Comparison of ENCODE assay signal across 12 cellular contexts in genomic region chr11:76653674-76654309, GRCh38. TPM values are rescaled to one million over a fixed set of nuclear protein-coding genes. Genes with fewer than 3 reads are reported as not detected.
DNase-seq lines count a peak whose midpoint lies in the region; ATAC-seq, FAIRE-seq and TF ChIP-seq lines count a peak whose summit lies in the region.
"Had no signal": no experiment of that assay in that cellular context is flagged by ENCODE, and none has a peak within 500 bp of the region (broad histone marks: within the 10 kb centered on the region; RNA-seq: fewer than 3 reads in every experiment).

No MANE protein-coding gene starts in this region.

- no peaks in the 10 kb centered on the region for H3K36me3 ChIP-seq in SJSA1
- H3K36me3 ChIP-seq in osteoblast (ENCODE audit: insufficient read depth, low read length), result peaks cover 17% of the 10 kb centered on the region
- H3K36me3 ChIP-seq in small intestine (ENCODE audit: control insufficient read depth in 2 of 2, insufficient read depth in 2 of 2, low read length in 2 of 2), result no peaks in the 10 kb centered on the region

- no peak for ATAC-seq in GM18498 (IDR thresholded peaks at IDR 0.05; ENCODE audit: unreplicated experiment)
- ATAC-seq: foreskin keratinocyte had no signal

- CTCF ChIA-PET in AG04450 (lab: Charles Lee), result no interaction called here

- H3K4me2 ChIP-seq in osteoblast (ENCODE audit: insufficient read depth, low read length), result no peak overlapping the region

- no peak overlapping the region for H2AFZ ChIP-seq in osteoblast (ENCODE audit: low read length)

- H3K4me3 ChIP-seq in AG04450 (ENCODE audit: low read depth, low read length) (no peak overlapping the region), SJSA1 (no peak overlapping the region), foreskin fibroblast (ENCODE audit: low read depth in 1 of 2, low read length in 2 of 2) (no peak overlapping the region), osteoblast (ENCODE audit: insufficient read depth, low read length) (no peak overlapping the region), small intestine (ENCODE audit: low read depth in 1 of 2, low read length in 2 of 2) (no peak overlapping the region)

- H3K27me3 ChIP-seq in AG04450 (ENCODE audit: control insufficient read depth, insufficient read depth, low read length), result peaks cover 3% of the 10 kb centered on the region
- H3K27me3 ChIP-seq in SJSA1 (replicated peaks), result no peaks in the 10 kb centered on the region
- H3K27me3 ChIP-seq in osteoblast (ENCODE audit: insufficient read depth, low read length), result peaks cover 9% of the 10 kb centered on the region
- H3K27me3 ChIP-seq in small intestine (ENCODE audit: control insufficient read depth in 2 of 2, insufficient read depth in 2 of 2, low read length in 2 of 2), result no peaks in the 10 kb centered on the region

- no peaks in the 10 kb centered on the region for H3K79me2 ChIP-seq in osteoblast (ENCODE audit: insufficient read depth, low read length)

- 62 to 85% (median 84%) methylated on average over 11 of the region's 11 CpGs for WGBS in small intestine, 3 donors

- H3K27ac ChIP-seq in AG04450 (ENCODE audit: low read depth, low read length) (peak overlapping the region; percentile 97), SJSA1 (peak overlapping the region; percentile 84), osteoblast (ENCODE audit: low read depth, low read length) (no peak overlapping the region), small intestine (ENCODE audit: low read depth in 1 of 2, low read length in 1 of 2) (peak overlapping the region in 1 of 2 donors; percentile 93)
- H3K27ac ChIP-seq: foreskin keratinocyte had no signal

- TF ChIP-seq CTCF in AG04450 (IDR thresholded peaks at IDR 0.05; ENCODE audit: low read depth, low read length) (no peak), foreskin fibroblast (IDR thresholded peaks at IDR 0.05; ENCODE audit: low read depth, low read length) (no peak), osteoblast (IDR thresholded peaks at IDR 0.05; ENCODE audit: extremely low read depth, low read depth, low read length) (no peak)

- DNase-seq in AG04450 (ENCODE audit: low read depth, low spot score) (peak; percentile 94), SJSA1 (ENCODE audit: low read depth in 1 of 2, low spot score in 2 of 2) (peak; percentile 60 to 65), foreskin fibroblast (peak; percentile 68 to 85), osteoblast (ENCODE audit: insufficient read length, low spot score, missing footprints) (peak; percentile 92), small intestine (no peak), CD1c-positive myeloid dendritic cell (ENCODE audit: extremely low spot score) (no peak)
- no peak for DNase-seq in effector CD8-positive, alpha-beta T cell (lab: John Stamatoyannopoulos, UW)
- DNase-seq: CD4-positive, CD25-positive, alpha-beta regulatory T cell; foreskin keratinocyte; SW 1271 had no signal

- no peak for FAIRE-seq in small intestine (lab: Jason Lieb, UNC)
- FAIRE-seq: GM18507 had no signal

- H4K20me1 ChIP-seq in osteoblast (ENCODE audit: insufficient read depth, low read length), result peaks cover 9% of the 10 kb centered on the region

- POLR2A ChIA-PET in AG04450 (lab: Yijun Ruan, JAX), result interaction anchor here (0.7 to 2.6 kb wide), 10 partner anchors 10 to 117 kb away, joined by 3 to 11 read pairs (median 4); partner anchors contain the start of gene LRRC32

- H3K4me1 ChIP-seq in SJSA1 (replicated peaks), result peaks cover 26% of the 10 kb centered on the region
- H3K4me1 ChIP-seq in osteoblast (ENCODE audit: insufficient read depth, low read length), result peaks cover 12% of the 10 kb centered on the region
- no peaks in the 10 kb centered on the region for H3K4me1 ChIP-seq in small intestine (ENCODE audit: control insufficient read depth in 2 of 2, insufficient read depth in 1 of 2, low read depth in 1 of 2, low read length in 1 of 2)
- H3K4me1 ChIP-seq: foreskin keratinocyte had no signal

- no peaks in the 10 kb centered on the region for H3K9me3 ChIP-seq in AG04450 (ENCODE audit: control insufficient read depth, insufficient read depth, low read length)
- no peaks in the 10 kb centered on the region for H3K9me3 ChIP-seq in SJSA1 (replicated peaks)
- no peaks in the 10 kb centered on the region for H3K9me3 ChIP-seq in osteoblast (ENCODE audit: low read depth, low read length)
- H3K9me3 ChIP-seq in small intestine (ENCODE audit: control insufficient read depth, low read depth), result no peaks in the 10 kb centered on the region

RNA-seq across cellular contexts. Expression of gene LRRC32, which starts 16.8 kb away (rescaled TPM):
- polyA plus RNA-seq in AG04450 (2011; rRNA removed) (10.9 and 14.2 TPM in 2 replicates), small intestine (10 to 100 TPM in 1 of 3 donors, 1 to 10 TPM in 2; 2.2 to 44.7 (median 4.1) TPM)
- polyA minus RNA-seq in AG04450 (2011; rRNA and poly(A)+ RNA removed), result 12.8 and 15.4 TPM in 2 replicates
- total RNA-seq in SJSA1 (2014; rRNA removed; shearing (Covaris generic)), result 7.8 and 8.1 TPM in 2 replicates
- 37.6 and 41.3 TPM in 2 replicates for total RNA-seq in osteoblast
- total RNA-seq: foreskin keratinocyte had no signal

Comparison
In these comparisons a context has a peak if more than half of its experiments do, and no peak if none do; other contexts are left out.
1. DNase-seq: peak in AG04450 (single experiment), SJSA1 (2 of 2), foreskin fibroblast (2 of 2) and osteoblast (single experiment); none in small intestine (single experiment), effector CD8-positive, alpha-beta T cell (single experiment) and CD1c-positive myeloid dendritic cell (single experiment).